Comparison of ENCODE assay signal across 33 cellular contexts in genomic region chr7:98520356-98520932, GRCh38.
A peak's percentile ranks its signal among the peaks of the same experiment; 100 is the strongest.
DNase-seq lines count a peak whose midpoint lies in the region; ATAC-seq, FAIRE-seq and TF ChIP-seq lines count a peak whose summit lies in the region.
"Had no signal": no experiment of that assay in that cellular context is flagged by ENCODE, and none has a peak within 500 bp of the region (broad histone marks: within the 10 kb centered on the region; RNA-seq: fewer than 3 reads in every experiment).

No MANE protein-coding gene starts in this region.

- H3K9ac ChIP-seq in endodermal cell (ENCODE audit: extremely low read depth, low read length, poor library complexity, severe bottlenecking) = no peak overlapping the region

- H3K27me3 Mint-ChIP-seq in endodermal cell (ENCODE audit: insufficient read depth) = peaks cover 4% of the 10 kb centered on the region

- no peaks in the 10 kb centered on the region for H3K4me1 Mint-ChIP-seq in endodermal cell
- H3K4me1 Mint-ChIP-seq: nephron; stimulated activated naive B cell treated with anti-CD40 and anti-IgM and Interleukin-4, amounts not matched to agents 10 μg/mL and 1 μg/mL and 100 μg/mL, for 72 hours had no signal

- TF ChIP-seq EP300 in A549 (IDR thresholded peaks at IDR 0.05) = no peak

- H3K27ac Mint-ChIP-seq in endodermal cell = no peak overlapping the region
- H3K27ac Mint-ChIP-seq: activated naive CD8-positive, alpha-beta T cell; CD4-positive, alpha-beta T cell; effector memory CD8-positive, alpha-beta T cell; nephron; stimulated activated naive B cell treated with anti-CD40 and anti-IgM and Interleukin-4, amounts not matched to agents 10 μg/mL and 1 μg/mL and 100 μg/mL, for 72 hours; T-helper 2 cell treated with Interferon-gamma antibody and Interleukin-4, amounts not matched to agents 5 μg/mL and 100 μg/mL, for 36 hours had no signal

- CTCF ChIA-PET in A549 (lab: Yijun Ruan, JAX) = interaction anchor here (0.8 kb wide), 1 partner anchor 130 kb away, joined by 3 read pairs; no protein-coding TSS in a partner anchor

- WGBS in A549 (ENCODE audit: missing lambda C conversion rate) = 47% methylated on average over 6 of the region's 9 CpGs
- 86 to 93% methylated on average over 3 to 9 of the region's 9 CpGs for WGBS in endodermal cell (ENCODE audit: insufficient coverage in 1 of 2, insufficient read length in 1 of 2), 2 experiments

- peak; percentile 35 to 54; a peak in 5 of 6 replicates for ATAC-seq in A549
- ATAC-seq: effector memory CD8-positive, alpha-beta T cell; heart left ventricle; stimulated activated naive B cell treated with anti-CD40 and anti-IgM and Interleukin-4, amounts not matched to agents 10 μg/mL and 1 μg/mL and 100 μg/mL, for 72 hours had no signal

- no peak for TF ChIP-seq RAD21 in A549 (conservative IDR thresholded peaks at IDR 0.05 in 1 of 2, IDR thresholded peaks at IDR 0.05 in 1 of 2)

- no peak overlapping the region for H3K4me2 ChIP-seq in A549
- H3K4me2 ChIP-seq: smooth muscle cell had no signal

- peaks cover 43% of the 10 kb centered on the region for H3K9me3 Mint-ChIP-seq in endodermal cell
- H3K9me3 Mint-ChIP-seq: CD4-positive, alpha-beta T cell; effector memory CD8-positive, alpha-beta T cell; T-helper 2 cell treated with Interferon-gamma antibody and Interleukin-4, amounts not matched to agents 5 μg/mL and 100 μg/mL, for 36 hours had no signal

- TF ChIP-seq POLR2A in A549 (IDR thresholded peaks at IDR 0.05; ENCODE audit: low read length) = no peak

- H3K36me3 Mint-ChIP-seq in endodermal cell (ENCODE audit: low read depth) = no peaks in the 10 kb centered on the region
- H3K36me3 Mint-ChIP-seq: activated naive CD8-positive, alpha-beta T cell; stimulated activated naive B cell treated with anti-CD40 and anti-IgM and Interleukin-4, amounts not matched to agents 10 μg/mL and 1 μg/mL and 100 μg/mL, for 72 hours had no signal

- peak; percentile 17 for DNase-seq in DMS 273 (lab: John Stamatoyannopoulos, UW; ENCODE audit: unreplicated experiment)
- DNase-seq in DMS 273 treated with DMSO at 0.1 percent for 48 hours (lab: John Stamatoyannopoulos, UW) = no peak
- DNase-seq in A549 (ENCODE audit: low read depth in 1 of 2, low spot score in 1 of 2) = peak in 1 of 2 experiments; percentile 41
- peak; percentile 89 for DNase-seq in NAMALWA (ENCODE audit: low spot score)
- DNase-seq in endodermal cell = peak; percentile 64
- DNase-seq in GM13977 (ENCODE audit: low spot score) = no peak
- no peak for DNase-seq in GM19238 (ENCODE audit: insufficient read length, low spot score)
- DNase-seq in central memory CD4-positive, alpha-beta T cell = no peak
- DNase-seq: activated effector memory CD4-positive, alpha-beta T cell treated with Interleukin-2 at 50 U/mL for 16 hours; CD4-positive, alpha-beta T cell; cortex of kidney; effector memory CD8-positive, alpha-beta T cell; foreskin fibroblast; GOT3; heart left ventricle; NCI-H1417 treated with DMSO at 0.1 percent for 48 hours; NCI-H2081; NCI-H2227 treated with DMSO at 0.1 percent for 48 hours; NCI-H748 treated with DMSO at 0.1 percent for 48 hours; OCI-M1; retina; stimulated activated naive B cell treated with anti-CD40 and anti-IgM and Interleukin-4, amounts not matched to agents 10 μg/mL and 1 μg/mL and 100 μg/mL, for 72 hours had no signal

- H3K4me3 ChIP-seq in A549 (no peak overlapping the region), endodermal cell (ENCODE audit: low read length) (no peak overlapping the region)
- H3K4me3 ChIP-seq: ascending aorta, cardiac muscle cell, heart left ventricle, lung, smooth muscle cell had no signal

- in situ Hi-C loops in GM13977 (cut with MboI; ENCODE audit: low pct_unique_long_range_greater_than_20kb, low sequenced_read_pairs, unreplicated experiment) = no loop called here

- H3K4me3 Mint-ChIP-seq in endodermal cell = no peak overlapping the region
- H3K4me3 Mint-ChIP-seq: activated naive CD8-positive, alpha-beta T cell; CD4-positive, alpha-beta T cell; effector memory CD8-positive, alpha-beta T cell; nephron; stimulated activated naive B cell treated with anti-CD40 and anti-IgM and Interleukin-4, amounts not matched to agents 10 μg/mL and 1 μg/mL and 100 μg/mL, for 72 hours; T-helper 2 cell treated with Interferon-gamma antibody and Interleukin-4, amounts not matched to agents 5 μg/mL and 100 μg/mL, for 36 hours had no signal

- H3K9me3 ChIP-seq in A549 (peaks cover 6% of the 10 kb centered on the region; the same call in 2 of the 3 replicates), endodermal cell (ENCODE audit: control insufficient read depth, low read length) (peaks cover 7% of the 10 kb centered on the region)
- H3K9me3 ChIP-seq: ascending aorta, heart left ventricle had no signal

- H3K4me1 ChIP-seq in A549 (no peaks in the 10 kb centered on the region), endodermal cell (ENCODE audit: control insufficient read depth, insufficient read depth, low read length) (no peaks in the 10 kb centered on the region)
- H3K4me1 ChIP-seq: ascending aorta, heart left ventricle had no signal

- no peak overlapping the region for H3K27ac ChIP-seq in A549
- H3K27ac ChIP-seq in endodermal cell (ENCODE audit: low read depth, low read length) = no peak overlapping the region
- H3K27ac ChIP-seq: 22Rv1, ascending aorta, cardiac muscle cell, heart left ventricle, VCaP had no signal

- no peak for TF ChIP-seq CTCF in A549 (IDR thresholded peaks at IDR 0.05)
- TF ChIP-seq CTCF in endodermal cell (conservative IDR thresholded peaks at IDR 0.05) = no peak
- TF ChIP-seq CTCF in GM13977 (IDR thresholded peaks at IDR 0.05; ENCODE audit: extremely low read depth, insufficient read depth, missing control alignments) = no peak

- H3K36me3 ChIP-seq in endodermal cell (ENCODE audit: control insufficient read depth, insufficient read depth, low read length) = no peaks in the 10 kb centered on the region
- H3K36me3 ChIP-seq: ascending aorta, cardiac muscle cell, heart left ventricle had no signal

- H3K27me3 ChIP-seq in endodermal cell (ENCODE audit: control insufficient read depth, insufficient read depth, low read length, poor library complexity, severe bottlenecking) = no peaks in the 10 kb centered on the region
- H3K27me3 ChIP-seq: ascending aorta, cardiac muscle cell, heart left ventricle had no signal

- FAIRE-seq in A549 (lab: Jason Lieb, UNC) = no peak
- FAIRE-seq: GM12892, urothelium cell line had no signal

- POLR2A ChIA-PET in A549 (lab: Yijun Ruan, JAX) = interaction anchor here (0.7 kb wide), 1 partner anchor 203 kb away, joined by 7 read pairs; no protein-coding TSS in a partner anchor

TF ChIP-seq in A549, 52 proteins besides CTCF, POLR2A, EP300 and RAD21:
- TF ChIP-seq GATA3 (IDR thresholded peaks at IDR 0.05; ENCODE audit: borderline replicate concordance) (no peak), CEBPB (IDR thresholded peaks at IDR 0.05) (no peak), CHD2 (IDR thresholded peaks at IDR 0.05; ENCODE audit: low read length, partially characterized antibody) (no peak), MYC (IDR thresholded peaks at IDR 0.05; ENCODE audit: borderline replicate concordance, low read length) (no peak), MAFK (IDR thresholded peaks at IDR 0.05; ENCODE audit: partially characterized antibody) (no peak), MAX (IDR thresholded peaks at IDR 0.05) (no peak), TP53 (CRISPR knock-in tag; IDR thresholded peaks at IDR 0.05) (no peak), ZNF302 (CRISPR knock-in tag; IDR thresholded peaks at IDR 0.05) (no peak), RNF2 (IDR thresholded peaks at IDR 0.05; ENCODE audit: borderline replicate concordance, low read depth) (no peak), ZFP36 (IDR thresholded peaks at IDR 0.05; ENCODE audit: borderline replicate concordance, partially characterized antibody) (no peak), NPAS2 (CRISPR knock-in tag; IDR thresholded peaks at IDR 0.05; ENCODE audit: borderline replicate concordance) (no peak), FOSB (CRISPR knock-in tag; IDR thresholded peaks at IDR 0.05) (no peak), HEYL (CRISPR knock-in tag; IDR thresholded peaks at IDR 0.05) (no peak), RARB (CRISPR knock-in tag; IDR thresholded peaks at IDR 0.05) (no peak), HOXA7 (CRISPR knock-in tag; IDR thresholded peaks at IDR 0.05) (no peak), SMC3 (IDR thresholded peaks at IDR 0.05) (no peak)
- TF ChIP-seq, protein P1, sequence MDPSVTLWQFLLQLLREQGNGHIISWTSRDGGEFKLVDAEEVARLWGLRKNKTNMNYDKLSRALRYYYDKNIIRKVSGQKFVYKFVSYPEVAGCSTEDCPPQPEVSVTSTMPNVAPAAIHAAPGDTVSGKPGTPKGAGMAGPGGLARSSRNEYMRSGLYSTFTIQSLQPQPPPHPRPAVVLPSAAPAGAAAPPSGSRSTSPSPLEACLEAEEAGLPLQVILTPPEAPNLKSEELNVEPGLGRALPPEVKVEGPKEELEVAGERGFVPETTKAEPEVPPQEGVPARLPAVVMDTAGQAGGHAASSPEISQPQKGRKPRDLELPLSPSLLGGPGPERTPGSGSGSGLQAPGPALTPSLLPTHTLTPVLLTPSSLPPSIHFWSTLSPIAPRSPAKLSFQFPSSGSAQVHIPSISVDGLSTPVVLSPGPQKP (IDR thresholded peaks at IDR 0.05; ENCODE audit: low read depth, low read length) = no peak
TF ChIP-seq in A549: peak in this region for 0.

Comparison
In these comparisons a context has a peak if more than half of its experiments do, and no peak if none do; other contexts are left out.
1. DNase-seq: peak in DMS 273 (single experiment), NAMALWA (single experiment) and endodermal cell (single experiment); none in DMS 273 treated with DMSO at 0.1 percent for 48 hours (single experiment), GM13977 (single experiment), GM19238 (single experiment) and central memory CD4-positive, alpha-beta T cell (single experiment).